ENCODE assay signal across 28 cellular contexts in the genomic region with DNA sequence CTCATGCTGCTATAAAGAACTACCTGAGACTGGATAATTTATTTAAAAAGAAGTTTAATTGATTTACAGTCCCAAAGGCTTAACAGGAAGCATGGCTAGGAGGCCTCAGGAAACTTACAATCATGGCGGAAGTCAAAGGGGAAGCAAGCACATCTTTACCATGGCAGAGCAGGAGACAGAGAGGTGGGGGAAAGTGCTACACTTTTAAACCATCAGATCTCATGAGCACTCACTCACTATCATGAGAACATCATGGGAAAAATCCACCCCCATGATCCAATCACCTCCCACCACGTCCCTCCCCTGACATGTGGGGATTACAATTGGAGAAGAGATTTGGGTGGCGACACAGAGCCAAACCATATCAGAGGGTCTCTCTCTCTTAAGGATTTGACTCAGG.
"Had no signal": no experiment of that assay in that cellular context is flagged by ENCODE, and none has a peak within 500 bp of the region (broad histone marks: within the 10 kb centered on the region; RNA-seq: fewer than 3 reads in every experiment).

No MANE protein-coding gene starts in this region.

- H3K27me3 ChIP-seq: MG63, Peyer's patch, SJSA1 had no signal

- H3K4me2 ChIP-seq: KMS-11, SK-N-SH had no signal

- H3K4me3 ChIP-seq: MG63, Peyer's patch, SJSA1 had no signal

- DNase-seq: Kasumi-1, KBM-7, MG63, NCI-H1048, NCI-H1092 treated with DMSO at 0.1 percent for 48 hours, NCI-H1105 treated with DMSO at 0.1 percent for 48 hours, NCI-H1417, NCI-H1436, NCI-H146, NCI-H1694, NCI-H187, NCI-H1930, NCI-H2081 treated with DMSO at 0.1 percent for 48 hours, NCI-H2107, NCI-H2171, NCI-H226, NCI-H510A treated with DMSO at 0.1 percent for 48 hours, NCI-H524 treated with DMSO at 0.1 percent for 48 hours, NCI-H526 treated with DMSO at 0.1 percent for 48 hours, NCI-H774, Peyer's patch, Right ventricle myocardium superior, RPMI8226, SHP77 treated with DMSO at 0.1 percent for 48 hours, SK-N-SH, SW 1271 had no signal

- H3K4me1 ChIP-seq: Peyer's patch, SJSA1 had no signal

- H3K36me3 ChIP-seq: MG63, Peyer's patch, SJSA1 had no signal

- H3K9me2 ChIP-seq: SK-N-SH had no signal

- H3K9ac ChIP-seq: KMS-11, SK-N-SH had no signal

- H3K9me3 ChIP-seq: MG63, SJSA1, SK-N-SH had no signal

- H3K27ac ChIP-seq: KMS-11, Peyer's patch, SJSA1 had no signal
